ENCODE assay signal across 9 cellular contexts in the genomic region with DNA sequence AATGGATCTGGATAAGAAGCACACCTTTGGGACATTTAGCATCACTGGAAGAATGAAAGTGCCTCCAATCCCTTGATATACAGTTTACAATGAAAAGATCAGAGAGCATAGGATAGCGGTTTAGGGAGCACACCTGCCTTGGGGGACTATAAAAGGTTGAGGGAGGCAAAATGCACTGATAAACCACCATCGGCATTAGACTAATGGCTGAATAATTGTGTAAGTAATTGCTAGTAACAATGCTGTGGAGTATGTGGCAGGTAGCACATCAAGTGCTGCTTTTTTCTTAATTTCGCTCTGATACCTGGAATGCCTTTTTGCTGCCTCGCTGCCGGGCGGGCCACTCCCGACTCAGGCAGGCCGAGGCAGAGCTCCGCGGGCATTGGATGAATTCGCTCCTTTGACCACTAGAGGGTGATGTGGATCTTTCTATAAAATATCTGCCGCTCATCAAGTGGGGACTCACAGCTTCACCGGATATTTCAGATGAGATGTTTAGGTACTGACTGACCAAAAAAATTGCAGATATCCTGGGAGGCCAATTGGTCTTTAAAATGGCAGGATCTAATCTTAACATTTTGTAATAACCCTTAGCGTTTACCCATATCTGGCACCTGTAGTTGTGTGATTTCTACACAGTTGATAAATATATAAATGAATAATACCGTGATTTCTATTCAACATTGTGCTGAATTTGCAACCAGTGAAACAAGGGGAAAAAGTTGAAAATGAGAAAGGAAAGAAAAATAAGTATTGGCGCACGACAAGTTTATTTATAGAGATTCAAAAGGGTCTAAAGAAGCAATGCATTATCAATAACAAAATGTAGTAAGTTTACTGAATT.
DNase-seq lines count a peak whose midpoint lies in the region; ATAC-seq and TF ChIP-seq lines count a peak whose summit lies in the region.
"Had no signal": no experiment of that assay in that cellular context is flagged by ENCODE, and none has a peak within 500 bp of the region (broad histone marks: within the 10 kb centered on the region; RNA-seq: fewer than 3 reads in every experiment).

No MANE protein-coding gene starts in this region.

- peaks cover 0 to 4% (median 0%) of the 10 kb centered on the region in 11 donors for H3K9me3 ChIP-seq in heart right ventricle
- H3K9me3 ChIP-seq: BLaER1 treated with 17β-estradiol and CSF1 and Interleukin-3, amounts not matched to agents 10 nM and 100 nM had no signal

- no peak overlapping the region for H3K4me3 Mint-ChIP-seq in activated naive CD8-positive, alpha-beta T cell treated with anti-CD3 and anti-CD28 coated beads for 36 hours

- peaks cover 8% of the 10 kb centered on the region for H3K27me3 Mint-ChIP-seq in activated naive CD8-positive, alpha-beta T cell treated with anti-CD3 and anti-CD28 coated beads for 36 hours

- no peaks in the 10 kb centered on the region for H3K9me3 Mint-ChIP-seq in activated naive CD8-positive, alpha-beta T cell treated with anti-CD3 and anti-CD28 coated beads for 36 hours

- ATAC-seq in heart right ventricle: peak in 6 of 8 donors; percentile 47 to 83 (median 61)

- H3K4me1 ChIP-seq in heart right ventricle: no peaks in the 10 kb centered on the region

- DNase-seq in NCI-H187 (lab: John Stamatoyannopoulos, UW): peak; percentile 66 to 75
- no peak for DNase-seq in NCI-H187 treated with DMSO at 0.1 percent for 48 hours (lab: John Stamatoyannopoulos, UW)
- peak; percentile 56 for DNase-seq in HCEC 1CT
- peak; percentile 73 for DNase-seq in M059J (ENCODE audit: low read depth)
- peak; percentile 39 for DNase-seq in SKM-1 (lab: John Stamatoyannopoulos, UW; ENCODE audit: unreplicated experiment)
- peak; percentile 42 for DNase-seq in activated naive CD8-positive, alpha-beta T cell treated with anti-CD3 and anti-CD28 coated beads for 36 hours
- peak; percentile 14 to 18 for DNase-seq in heart right ventricle
- peak; percentile 86 for DNase-seq in retina

- H3K4me1 Mint-ChIP-seq in activated naive CD8-positive, alpha-beta T cell treated with anti-CD3 and anti-CD28 coated beads for 36 hours: peaks cover 10% of the 10 kb centered on the region

- no peak overlapping the region for H3K4me3 ChIP-seq in heart right ventricle
- H3K4me3 ChIP-seq: BLaER1 treated with 17β-estradiol and CSF1 and Interleukin-3, amounts not matched to agents 10 nM and 100 nM had no signal

- no peak overlapping the region for H3K27ac Mint-ChIP-seq in activated naive CD8-positive, alpha-beta T cell treated with anti-CD3 and anti-CD28 coated beads for 36 hours

- intact Hi-C loops in heart right ventricle (cut with DNase I): loop anchor here (1.0 to 10.0 kb wide), 7 partner anchors 150 to 180 kb away; no protein-coding TSS in a partner anchor

- H3K27me3 ChIP-seq in heart right ventricle: peaks cover 0 to 84% (median 33%) of the 10 kb centered on the region in 7 donors

- peak; percentile 41 to 80 (median 77) for TF ChIP-seq CTCF in heart right ventricle (IDR thresholded peaks at IDR 0.05)

- WGBS in heart right ventricle, 2 donors: 25 to 27% methylated on average over 17 of the region's 17 CpGs

- H3K36me3 Mint-ChIP-seq in activated naive CD8-positive, alpha-beta T cell treated with anti-CD3 and anti-CD28 coated beads for 36 hours: no peaks in the 10 kb centered on the region

- no peaks in the 10 kb centered on the region for H3K36me3 ChIP-seq in heart right ventricle
- H3K36me3 ChIP-seq: BLaER1 treated with 17β-estradiol and CSF1 and Interleukin-3, amounts not matched to agents 10 nM and 100 nM had no signal

- no peak overlapping the region for H3K27ac ChIP-seq in heart right ventricle
- H3K27ac ChIP-seq: BLaER1 treated with 17β-estradiol and CSF1 and Interleukin-3, amounts not matched to agents 10 nM and 100 nM had no signal
